In the genomic region with DNA sequence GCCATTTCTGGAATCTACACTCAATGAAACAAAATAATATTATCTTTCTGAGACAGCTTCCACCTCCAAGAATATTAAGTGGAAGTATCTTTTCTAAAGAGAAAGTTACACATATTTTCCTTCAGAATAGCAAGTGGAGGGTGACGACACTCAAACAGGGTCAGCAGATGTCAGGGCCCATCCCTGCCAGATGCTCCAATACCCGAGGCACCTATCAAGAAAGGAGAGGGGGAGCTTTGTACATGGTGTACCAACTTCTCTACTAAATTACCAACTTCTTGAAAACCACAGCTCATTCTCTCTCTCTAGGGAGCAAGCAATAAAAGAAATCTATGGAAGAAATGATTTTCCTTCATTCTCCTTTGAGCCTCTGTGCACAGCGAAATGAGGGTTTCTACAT, we compare ENCODE assay signal across 30 cellular contexts.
"Had no signal": no experiment of that assay in that cellular context is flagged by ENCODE, and none has a peak within 500 bp of the region (broad histone marks: within the 10 kb centered on the region; RNA-seq: fewer than 3 reads in every experiment).

No MANE protein-coding gene starts in this region.

- H3K4me3 Mint-ChIP-seq: activated B cell treated with CpG ODN at 0.5 μM for 24 hours; activated CD8-positive, alpha-beta T cell treated with anti-CD3 and anti-CD28 coated beads for 36 hours; activated naive CD8-positive, alpha-beta T cell; activated T-cell treated with anti-CD3 and anti-CD28 coated beads, Interleukin-2, amount 50 U/mL, for 4 hours; activated T-helper 17 cell treated with anti-CD3 and anti-CD28 coated beads, Interleukin-2, amount 50 U/mL, for 72 hours; central memory CD8-positive, alpha-beta T cell; dendritic cell treated with granulocyte-macrophage colony-stimulating factor and Interleukin-4, amounts not matched to agents 40 ng/mL and 50 ng/mL, for 4 days; endodermal cell; T-helper 17 cell; T-helper 2 cell treated with Interferon-gamma antibody and Interleukin-4, amounts not matched to agents 5 μg/mL and 100 μg/mL, for 36 hours had no signal

- H3K4me3 ChIP-seq: coronary artery, dorsolateral prefrontal cortex had no signal

- H3K27me3 Mint-ChIP-seq: activated B cell treated with CpG ODN at 0.5 μM for 24 hours; activated CD8-positive, alpha-beta T cell treated with anti-CD3 and anti-CD28 coated beads for 36 hours; activated naive CD8-positive, alpha-beta T cell; activated T-helper 17 cell treated with anti-CD3 and anti-CD28 coated beads, Interleukin-2, amount 50 U/mL, for 72 hours; central memory CD8-positive, alpha-beta T cell; dendritic cell treated with granulocyte-macrophage colony-stimulating factor and Interleukin-4, amounts not matched to agents 40 ng/mL and 50 ng/mL, for 4 days; T-helper 17 cell had no signal

- H3K27me3 ChIP-seq: brain microvascular endothelial cell, dorsolateral prefrontal cortex had no signal

- H3K9me3 Mint-ChIP-seq: activated CD8-positive, alpha-beta T cell treated with anti-CD3 and anti-CD28 coated beads for 36 hours; activated T-cell treated with anti-CD3 and anti-CD28 coated beads, Interleukin-2, amount 50 U/mL, for 4 hours; activated T-helper 17 cell treated with anti-CD3 and anti-CD28 coated beads, Interleukin-2, amount 50 U/mL, for 72 hours; dendritic cell treated with granulocyte-macrophage colony-stimulating factor and Interleukin-4, amounts not matched to agents 40 ng/mL and 50 ng/mL, for 4 days; endodermal cell had no signal

- H3K36me3 Mint-ChIP-seq: activated naive CD8-positive, alpha-beta T cell had no signal

- H3K27ac ChIP-seq: brain microvascular endothelial cell, coronary artery, dorsolateral prefrontal cortex, WERI-Rb-1 had no signal

- DNase-seq: activated B cell treated with CpG ODN at 0.5 μM for 24 hours; activated CD4-positive, alpha-beta T cell treated with anti-CD3 and anti-CD28 coated beads for 48 hours; activated CD4-positive, alpha-beta T cell treated with anti-CD3 and anti-CD28 coated beads, Interleukin-2, amount 50 U/mL, for 1 hour; activated CD4-positive, alpha-beta T cell treated with anti-CD3 and anti-CD28 coated beads, Interleukin-2, amount 50 U/mL, for 48 hours; activated CD8-positive, alpha-beta memory T cell treated with anti-CD3 and anti-CD28 coated beads for 24 hours; activated CD8-positive, alpha-beta T cell treated with anti-CD3 and anti-CD28 coated beads for 36 hours; activated effector memory CD4-positive, alpha-beta T cell treated with Interleukin-2 at 50 U/mL for 16 hours; activated gamma-delta T cell treated with Interleukin-2 at 50 U/mL for 16 hours; activated naive CD4-positive, alpha-beta T cell treated with anti-CD3 and anti-CD28 coated beads, Interleukin-2, amount 50 U/mL, for 16 hours; activated naive CD4-positive, alpha-beta T cell treated with Interleukin-2 at 50 U/mL for 16 hours; activated T-cell treated with anti-CD3 and anti-CD28 coated beads, Interleukin-2, amount 50 U/mL, for 4 hours; amniotic stem cell; anterior cingulate cortex; brain microvascular endothelial cell; dorsolateral prefrontal cortex; effector memory CD4-positive, alpha-beta T cell; endodermal cell; foreskin fibroblast; T-helper 1 cell; T-helper 17 cell; T1000; WERI-Rb-1 had no signal

- H3K27ac Mint-ChIP-seq: activated B cell treated with CpG ODN at 0.5 μM for 24 hours; activated CD8-positive, alpha-beta T cell treated with anti-CD3 and anti-CD28 coated beads for 36 hours; activated naive CD8-positive, alpha-beta T cell; activated T-helper 17 cell treated with anti-CD3 and anti-CD28 coated beads, Interleukin-2, amount 50 U/mL, for 72 hours; dendritic cell treated with granulocyte-macrophage colony-stimulating factor and Interleukin-4, amounts not matched to agents 40 ng/mL and 50 ng/mL, for 4 days; endodermal cell; T-helper 17 cell; T-helper 2 cell treated with Interferon-gamma antibody and Interleukin-4, amounts not matched to agents 5 μg/mL and 100 μg/mL, for 36 hours had no signal

- H3K4me1 Mint-ChIP-seq: activated B cell treated with CpG ODN at 0.5 μM for 24 hours; activated T-helper 17 cell treated with anti-CD3 and anti-CD28 coated beads, Interleukin-2, amount 50 U/mL, for 72 hours; central memory CD8-positive, alpha-beta T cell; endodermal cell had no signal

- H3K36me3 ChIP-seq: brain microvascular endothelial cell, WERI-Rb-1 had no signal

- ATAC-seq: activated CD4-positive, CD25-positive, alpha-beta regulatory T cell treated with anti-CD3 and anti-CD28 coated beads, Interleukin-2, amount 50 U/mL, for 24 hours; activated CD8-positive, alpha-beta T cell treated with anti-CD3 and anti-CD28 coated beads for 36 hours; activated T-cell treated with anti-CD3 and anti-CD28 coated beads, Interleukin-2, amount 50 U/mL, for 4 hours; activated T-helper 17 cell treated with anti-CD3 and anti-CD28 coated beads, Interleukin-2, amount 50 U/mL, for 72 hours; esophagus mucosa; T-helper 17 cell had no signal
